In the genomic region with DNA sequence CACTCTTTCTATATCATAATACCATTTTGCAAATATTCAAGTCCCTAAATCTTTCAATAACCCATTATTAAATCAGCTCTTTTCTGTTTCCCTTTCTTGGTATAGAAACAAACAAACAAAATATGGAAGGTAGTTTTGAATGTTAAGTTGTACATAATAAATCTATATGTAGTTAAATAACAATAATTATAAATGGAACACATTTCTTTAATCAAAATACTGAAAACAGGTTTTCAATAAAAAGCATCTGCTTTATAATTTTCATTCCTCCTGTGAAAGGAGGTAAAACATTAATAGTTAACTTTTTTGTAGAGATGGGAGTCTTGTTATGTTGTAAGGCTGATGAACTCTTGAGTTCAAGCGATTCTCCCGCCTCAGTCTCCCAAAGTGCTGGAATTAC, we compare ENCODE assay signal across 29 cellular contexts.
"Had no signal": no experiment of that assay in that cellular context is flagged by ENCODE, and none has a peak within 500 bp of the region (broad histone marks: within the 10 kb centered on the region; RNA-seq: fewer than 3 reads in every experiment).

No MANE protein-coding gene starts in this region.

- FAIRE-seq: urothelium cell line had no signal

- H3K4me3 ChIP-seq: stomach, suprapubic skin, testis, thoracic aorta, thyroid gland, tibial artery, tibial nerve, transverse colon, upper lobe of left lung, upper lobe of right lung, uterus, vagina had no signal

- H3K9me3 Mint-ChIP-seq: stimulated activated effector memory CD8-positive, alpha-beta T cell treated with anti-CD3 and anti-CD28 coated beads, Interleukin-12 subunit alpha, Interleukin-12 subunit beta, amount 100 ng/mL, for 72 hours; stimulated activated memory B cell treated with anti-CD40 and anti-IgM and Interleukin-4, amounts not matched to agents 10 μg/mL and 1 μg/mL and 100 μg/mL, for 72 hours; stimulated activated naive CD8-positive, alpha-beta T cell treated with anti-CD3 and anti-CD28 coated beads, Interleukin-15, amount 100 ng/mL, for 72 hours; stimulated activated naive CD8-positive, alpha-beta T cell treated with anti-CD3 and anti-CD28 coated beads, Interleukin-15, Interleukin-2, amounts not matched to agents 100 ng/mL and 50 ng/mL, for 24 hours; type B pancreatic cell had no signal

- H3K4me1 Mint-ChIP-seq: stimulated activated effector memory CD8-positive, alpha-beta T cell treated with anti-CD3 and anti-CD28 coated beads, Interleukin-12 subunit alpha, Interleukin-12 subunit beta, amount 100 ng/mL, for 72 hours; stimulated activated memory B cell treated with anti-CD40 and anti-IgM and Interleukin-4, amounts not matched to agents 10 μg/mL and 1 μg/mL and 100 μg/mL, for 72 hours; stimulated activated naive B cell treated with anti-CD40 and anti-IgM and Interleukin-4, amounts not matched to agents 10 μg/mL and 1 μg/mL and 100 μg/mL, for 72 hours had no signal

- H3K27ac ChIP-seq: stomach, suprapubic skin, testis, thoracic aorta, thyroid gland, tibial artery, tibial nerve, transverse colon, upper lobe of left lung, upper lobe of right lung, uterus, vagina had no signal

- H3K27me3 Mint-ChIP-seq: stimulated activated memory B cell treated with anti-CD40 and anti-IgM and Interleukin-4, amounts not matched to agents 10 μg/mL and 1 μg/mL and 100 μg/mL, for 72 hours; stimulated activated naive B cell treated with anti-CD40 and anti-IgM and Interleukin-4, amounts not matched to agents 10 μg/mL and 1 μg/mL and 100 μg/mL, for 72 hours; stimulated activated naive CD8-positive, alpha-beta T cell treated with anti-CD3 and anti-CD28 coated beads, Interleukin-15, amount 100 ng/mL, for 72 hours; stimulated activated naive CD8-positive, alpha-beta T cell treated with anti-CD3 and anti-CD28 coated beads, Interleukin-15, Interleukin-2, amounts not matched to agents 100 ng/mL and 50 ng/mL, for 24 hours; type B pancreatic cell had no signal

- H3K27ac Mint-ChIP-seq: stimulated activated effector memory CD8-positive, alpha-beta T cell treated with anti-CD3 and anti-CD28 coated beads, Interleukin-12 subunit alpha, Interleukin-12 subunit beta, amount 100 ng/mL, for 72 hours; stimulated activated memory B cell treated with anti-CD40 and anti-IgM and Interleukin-4, amounts not matched to agents 10 μg/mL and 1 μg/mL and 100 μg/mL, for 72 hours; stimulated activated naive B cell treated with anti-CD40 and anti-IgM and Interleukin-4, amounts not matched to agents 10 μg/mL and 1 μg/mL and 100 μg/mL, for 72 hours; stimulated activated naive CD8-positive, alpha-beta T cell treated with anti-CD3 and anti-CD28 coated beads, Interleukin-15, amount 100 ng/mL, for 72 hours; stimulated activated naive CD8-positive, alpha-beta T cell treated with anti-CD3 and anti-CD28 coated beads, Interleukin-15, Interleukin-2, amounts not matched to agents 100 ng/mL and 50 ng/mL, for 24 hours; type B pancreatic cell had no signal

- H3K4me3 Mint-ChIP-seq: stimulated activated effector memory CD8-positive, alpha-beta T cell treated with anti-CD3 and anti-CD28 coated beads, Interleukin-12 subunit alpha, Interleukin-12 subunit beta, amount 100 ng/mL, for 72 hours; stimulated activated memory B cell treated with anti-CD40 and anti-IgM and Interleukin-4, amounts not matched to agents 10 μg/mL and 1 μg/mL and 100 μg/mL, for 72 hours; stimulated activated naive B cell treated with anti-CD40 and anti-IgM and Interleukin-4, amounts not matched to agents 10 μg/mL and 1 μg/mL and 100 μg/mL, for 72 hours; stimulated activated naive CD8-positive, alpha-beta T cell treated with anti-CD3 and anti-CD28 coated beads, Interleukin-15, amount 100 ng/mL, for 72 hours; stimulated activated naive CD8-positive, alpha-beta T cell treated with anti-CD3 and anti-CD28 coated beads, Interleukin-15, Interleukin-2, amounts not matched to agents 100 ng/mL and 50 ng/mL, for 24 hours; type B pancreatic cell had no signal

- H3K27me3 ChIP-seq: stomach, suprapubic skin, testis, thyroid gland, tibial artery, tibial nerve, transverse colon, upper lobe of left lung, upper lobe of right lung, uterus, vagina had no signal

- H3K4me1 ChIP-seq: stomach, suprapubic skin, testis, thyroid gland, tibial artery, tibial nerve, transverse colon, upper lobe of left lung, upper lobe of right lung, uterus, vagina had no signal

- H3K36me3 ChIP-seq: suprapubic skin, thoracic aorta, thyroid gland, transverse colon, upper lobe of left lung, upper lobe of right lung, uterus, vagina had no signal

- DNase-seq: stimulated activated CD4-positive, alpha-beta T cell treated with anti-CD3 and anti-CD28 coated beads, Interleukin-2, amount 100 ng/mL, for 48 hours; stimulated activated CD4-positive, alpha-beta T cell treated with anti-CD3 and anti-CD28 coated beads, Interleukin-4, amount 100 ng/mL, for 1 hour; stimulated activated CD4-positive, alpha-beta T cell treated with anti-CD3 and anti-CD28 coated beads, Interleukin-4, amount 100 ng/mL, for 24 hours; stimulated activated CD4-positive, alpha-beta T cell treated with anti-CD3 and anti-CD28 coated beads, Interleukin-4, amount 100 ng/mL, for 4 hours; stimulated activated CD8-positive, alpha-beta memory T cell treated with anti-CD3 and anti-CD28 coated beads, Interleukin-4, amount 100 ng/mL, for 48 hours; stimulated activated naive B cell treated with anti-CD40 and anti-IgM and Interleukin-4, amounts not matched to agents 10 μg/mL and 1 μg/mL and 100 μg/mL, for 72 hours; stimulated activated naive CD4-positive, alpha-beta T cell; stimulated activated naive CD4-positive, alpha-beta T cell treated with Interleukin-2 at 50 U/mL for 16 hours; stimulated activated naive CD8-positive, alpha-beta T cell treated with anti-CD3 and anti-CD28 coated beads, Interleukin-15, amount 100 ng/mL, for 72 hours; stimulated activated naive CD8-positive, alpha-beta T cell treated with anti-CD3 and anti-CD28 coated beads, Interleukin-15, Interleukin-2, amounts not matched to agents 100 U/mL and 50 U/mL, for 24 hours; stomach; substantia nigra; testis; thyroid gland; tibial artery; transverse colon; trophoblast cell; upper lobe of left lung; upper lobe of right lung; uterus had no signal

- H3K9me3 ChIP-seq: stomach, suprapubic skin, testis, thyroid gland, tibial nerve, transverse colon, upper lobe of left lung, upper lobe of right lung, uterus, vagina had no signal

- H3K36me3 Mint-ChIP-seq: stimulated activated effector memory CD8-positive, alpha-beta T cell treated with anti-CD3 and anti-CD28 coated beads, Interleukin-12 subunit alpha, Interleukin-12 subunit beta, amount 100 ng/mL, for 72 hours; stimulated activated naive B cell treated with anti-CD40 and anti-IgM and Interleukin-4, amounts not matched to agents 10 μg/mL and 1 μg/mL and 100 μg/mL, for 72 hours; type B pancreatic cell had no signal

- ATAC-seq: stimulated activated effector memory CD8-positive, alpha-beta T cell treated with anti-CD3 and anti-CD28 coated beads, Interleukin-12 subunit alpha, Interleukin-12 subunit beta, amount 100 ng/mL, for 72 hours; stimulated activated memory B cell treated with anti-CD40 and anti-IgM and Interleukin-4, amounts not matched to agents 10 μg/mL and 1 μg/mL and 100 μg/mL, for 72 hours; stimulated activated naive B cell treated with anti-CD40 and anti-IgM and Interleukin-4, amounts not matched to agents 10 μg/mL and 1 μg/mL and 100 μg/mL, for 72 hours; stimulated activated naive CD8-positive, alpha-beta T cell treated with anti-CD3 and anti-CD28 coated beads, Interleukin-15, amount 100 ng/mL, for 72 hours; stimulated activated naive CD8-positive, alpha-beta T cell treated with anti-CD3 and anti-CD28 coated beads, Interleukin-15, Interleukin-2, amounts not matched to agents 100 U/mL and 50 U/mL, for 24 hours; upper lobe of right lung had no signal
